In genomic region chr14:98186140-98186539, GRCh38 we compare ENCODE assay signal across 26 cellular contexts.
DNase-seq lines count a peak whose midpoint lies in the region; ATAC-seq, FAIRE-seq and TF ChIP-seq lines count a peak whose summit lies in the region.
"Had no signal": no experiment of that assay in that cellular context is flagged by ENCODE, and none has a peak within 500 bp of the region (broad histone marks: within the 10 kb centered on the region; RNA-seq: fewer than 3 reads in every experiment).

No MANE protein-coding gene starts in this region.

- CTCF ChIA-PET in MCF 10A (lab: Yijun Ruan, JAX) (interaction anchor here (0.6 to 1.1 kb wide), 3 partner anchors 29 to 192 kb away, joined by 3 to 4 read pairs (median 3); no protein-coding TSS in a partner anchor), GM12878 (lab: Yijun Ruan, JAX) (interaction anchor here (1.2 to 18.6 kb wide), 5 partner anchors 9 to 46 kb away, joined by 4 to 158 read pairs (median 4); no protein-coding TSS in a partner anchor)

- no peak for FAIRE-seq in GM12878 (lab: Jason Lieb, UNC)
- FAIRE-seq: TTC549 had no signal

- H3K4me3 ChIP-seq in breast epithelium = no peak overlapping the region
- no peak overlapping the region for H3K4me3 ChIP-seq in GM12878
- H3K4me3 ChIP-seq in thymus (ENCODE audit: low read length) = no peak overlapping the region
- H3K4me3 ChIP-seq: heart right ventricle, left lung, MG63, prostate gland, stomach had no signal

- TF ChIP-seq POLR2A in breast epithelium (IDR thresholded peaks at IDR 0.05) (no peak), GM12878 (IDR thresholded peaks at IDR 0.05; ENCODE audit: low read depth, low read length) (no peak)

- no peaks in the 10 kb centered on the region for H3K36me3 Mint-ChIP-seq in MCF 10A (ENCODE audit: insufficient read depth, unreplicated experiment)
- H3K36me3 Mint-ChIP-seq in T-helper 2 cell treated with Interferon-gamma antibody and Interleukin-4, amounts not matched to agents 5 μg/mL and 100 μg/mL, for 36 hours (ENCODE audit: low read depth) = peaks cover 8% of the 10 kb centered on the region
- H3K36me3 Mint-ChIP-seq: mesothelial cell of epicardium had no signal

- RAD21 ChIA-PET in GM12878 (lab: Charles Lee; ENCODE audit: unreplicated experiment) = interaction anchor here (1.1 to 14.0 kb wide), 8 partner anchors 13 to 50 kb away, joined by 3 to 309 read pairs (median 9); no protein-coding TSS in a partner anchor

- H3K36me3 ChIP-seq in breast epithelium (no peaks in the 10 kb centered on the region), GM12878 (ENCODE audit: control insufficient read depth in 2 of 2, insufficient read depth in 2 of 2, low read length in 1 of 2) (no peaks in the 10 kb centered on the region), thymus (ENCODE audit: control insufficient read depth, insufficient read depth) (no peaks in the 10 kb centered on the region)
- H3K36me3 ChIP-seq: heart right ventricle, left lung, MG63, prostate gland, stomach had no signal

- TF ChIP-seq CTCF in MCF 10A (IDR thresholded peaks at IDR 0.05; ENCODE audit: unreplicated experiment) (no peak), breast epithelium (IDR thresholded peaks at IDR 0.05) (no peak), GM12878 (IDR thresholded peaks at IDR 0.05 in 2 of 3, conservative IDR thresholded peaks at IDR 0.05 in 1 of 3; ENCODE audit: control insufficient read depth in 2 of 3, extremely low read depth in 1 of 3, insufficient read depth in 1 of 3, low read depth in 3 of 3, low read length in 3 of 3) (no peak)

- POLR2A ChIA-PET in MCF 10A (lab: Yijun Ruan, JAX) (interaction anchor here (0.9 to 1.2 kb wide), 2 partner anchors 60 to 208 kb away, joined by 3 to 4 read pairs; no protein-coding TSS in a partner anchor), GM12878 (lab: Charles Lee) (interaction anchor here (1.1 to 2.3 kb wide), 7 partner anchors 11 to 48 kb away, joined by 3 to 14 read pairs (median 7); no protein-coding TSS in a partner anchor)

- peak overlapping the region; percentile 79 for H3K27ac Mint-ChIP-seq in MCF 10A (ENCODE audit: low read depth, unreplicated experiment)
- H3K27ac Mint-ChIP-seq in T-helper 2 cell treated with Interferon-gamma antibody and Interleukin-4, amounts not matched to agents 5 μg/mL and 100 μg/mL, for 36 hours = peak overlapping the region; percentile 84
- H3K27ac Mint-ChIP-seq: mesothelial cell of epicardium had no signal

- H3K4me2 ChIP-seq in GM12878 (ENCODE audit: control insufficient read depth, insufficient read depth) = no peak overlapping the region

- H3K9ac ChIP-seq in GM12878 (ENCODE audit: control insufficient read depth, insufficient read depth, low read length) = no peak overlapping the region

- H3K27me3 ChIP-seq in breast epithelium (peaks cover 0 to 4% of the 10 kb centered on the region in 2 donors), GM12878 (replicated peaks in 1 of 2; ENCODE audit: control insufficient read depth in 2 of 2, insufficient read depth in 2 of 2, low read length in 1 of 2) (no peaks in the 10 kb centered on the region), thymus (ENCODE audit: control insufficient read depth, insufficient read depth) (no peaks in the 10 kb centered on the region)
- H3K27me3 ChIP-seq: left lung, MG63 had no signal

- H3K79me2 ChIP-seq in GM12878 (ENCODE audit: control insufficient read depth, insufficient read depth, low read length) = no peaks in the 10 kb centered on the region

- DNase-seq in MCF 10A (ENCODE audit: unreplicated experiment) (no peak), breast epithelium (ENCODE audit: low spot score in 2 of 2) (no peak), GM12878 (ENCODE audit: low read depth, low spot score) (no peak), HuH-7 (ENCODE audit: low spot score) (no peak)
- DNase-seq in T-helper 2 cell treated with Interferon-gamma antibody and Interleukin-4, amounts not matched to agents 5 μg/mL and 100 μg/mL, for 36 hours (ENCODE audit: low spot score) = no peak
- DNase-seq: activated CD4-positive, alpha-beta T cell treated with anti-CD3 and anti-CD28 coated beads for 48 hours; activated effector memory CD4-positive, alpha-beta T cell treated with anti-CD3 and anti-CD28 coated beads, Interleukin-2, amount 50 U/mL, for 16 hours; DMS79 treated with DMSO at 0.1 percent for 48 hours; GOT3; heart right ventricle; IMR-90; left lung; MG63; NCI-H1436 treated with DMSO at 0.1 percent for 48 hours; NCI-H2171; NCI-H526 treated with DMSO at 0.1 percent for 48 hours; RPMI8226; stimulated activated CD4-positive, alpha-beta T cell treated with anti-CD3 and anti-CD28 coated beads, Interleukin-1b, Interleukin-23, amount 100 ng/mL, for 48 hours; stomach; trophoblast cell had no signal

- 17% methylated on average over 3 of the region's 3 CpGs for WGBS in GM12878 (ENCODE audit: insufficient coverage, insufficient replicate concordance, low lambda C conversion rate, missing lambda C conversion rate)
- WGBS in thymus = 68% methylated on average over 3 of the region's 3 CpGs

- H3K27ac ChIP-seq in breast epithelium (no peak overlapping the region), GM12878 (ENCODE audit: control insufficient read depth, insufficient read depth) (no peak overlapping the region), thymus (ENCODE audit: low read depth) (peak overlapping the region; percentile 74)
- H3K27ac ChIP-seq: left lung, prostate gland, stomach had no signal

- H3K4me3 Mint-ChIP-seq in MCF 10A (ENCODE audit: unreplicated experiment) = peak overlapping the region; percentile 24
- peak overlapping the region; percentile 71 for H3K4me3 Mint-ChIP-seq in T-helper 2 cell treated with Interferon-gamma antibody and Interleukin-4, amounts not matched to agents 5 μg/mL and 100 μg/mL, for 36 hours
- H3K4me3 Mint-ChIP-seq: mesothelial cell of epicardium, neural crest cell had no signal

- TF ChIP-seq EP300 in GM12878 (IDR thresholded peaks at IDR 0.05; ENCODE audit: borderline replicate concordance in 1 of 2, control insufficient read depth in 1 of 2, low read depth in 2 of 2, low read length in 2 of 2) = no peak

- ATAC-seq in GM12878 (peak; percentile 35; the same call in 2 of the 3 replicates), HG02571 (IDR thresholded peaks at IDR 0.05; ENCODE audit: unreplicated experiment) (no peak)
- ATAC-seq: heart right ventricle, left lung had no signal

- no peak for TF ChIP-seq RAD21 in GM12878 (IDR thresholded peaks at IDR 0.05; ENCODE audit: insufficient read depth, low read depth, low read length)

- H2AFZ ChIP-seq in GM12878 (ENCODE audit: control insufficient read depth, low read depth, low read length) = no peak overlapping the region

- no peaks in the 10 kb centered on the region for H3K27me3 Mint-ChIP-seq in MCF 10A (ENCODE audit: insufficient read depth, unreplicated experiment)
- H3K27me3 Mint-ChIP-seq in T-helper 2 cell treated with Interferon-gamma antibody and Interleukin-4, amounts not matched to agents 5 μg/mL and 100 μg/mL, for 36 hours (ENCODE audit: low read depth) = no peaks in the 10 kb centered on the region

- H3K4me1 ChIP-seq in breast epithelium (no peaks in the 10 kb centered on the region), GM12878 (ENCODE audit: control insufficient read depth, insufficient read depth, low read length) (no peaks in the 10 kb centered on the region), thymus (ENCODE audit: control insufficient read depth, insufficient read depth, low read length) (peaks cover 74% of the 10 kb centered on the region)
- H3K4me1 ChIP-seq: left lung, prostate gland, stomach had no signal

- H4K20me1 ChIP-seq in GM12878 (ENCODE audit: control insufficient read depth, insufficient read depth) = no peaks in the 10 kb centered on the region

- BruUV-seq in MCF 10A (replicated peaks; lab: Mats Ljungman, UMichigan) (no TSS peak), GM12878 (replicated peaks; lab: Mats Ljungman, UMichigan) (no TSS peak)

- in situ Hi-C loops in GM12878 (cut with MboI) = no loop called here

- SMC1A ChIA-PET in GM12878 (lab: Charles Lee; ENCODE audit: uncharacterized antibody, unreplicated experiment) = interaction anchor here (0.6 to 25.6 kb wide), 14 partner anchors 8 to 463 kb away, joined by 3 to 461 read pairs (median 12); no protein-coding TSS in a partner anchor

- intact Hi-C loops in MCF 10A (cut with micrococcal nuclease) (no loop called here), breast epithelium (cut with DNase I; ENCODE audit: low total_unique reads) (no loop called here), GM12878 (cut with micrococcal nuclease; ENCODE audit: unreplicated experiment) (no loop called here)

- no peaks in the 10 kb centered on the region for H3K9me3 Mint-ChIP-seq in MCF 10A (ENCODE audit: unreplicated experiment)
- H3K9me3 Mint-ChIP-seq in T-helper 2 cell treated with Interferon-gamma antibody and Interleukin-4, amounts not matched to agents 5 μg/mL and 100 μg/mL, for 36 hours = no peaks in the 10 kb centered on the region
- H3K9me3 Mint-ChIP-seq: mesothelial cell of epicardium, neural crest cell had no signal

- no peaks in the 10 kb centered on the region for H3K9me3 ChIP-seq in breast epithelium
- H3K9me3 ChIP-seq in GM12878 (replicated peaks; ENCODE audit: control insufficient read depth, insufficient read depth, low read length) = no peaks in the 10 kb centered on the region; the same call in 2 of the 3 replicates
- no peaks in the 10 kb centered on the region for H3K9me3 ChIP-seq in thymus (ENCODE audit: control insufficient read depth)
- H3K9me3 ChIP-seq: left lung, MG63, prostate gland, stomach had no signal

- H3K4me1 Mint-ChIP-seq in MCF 10A (ENCODE audit: insufficient read depth, unreplicated experiment) = peaks cover 27% of the 10 kb centered on the region
- H3K4me1 Mint-ChIP-seq in T-helper 2 cell treated with Interferon-gamma antibody and Interleukin-4, amounts not matched to agents 5 μg/mL and 100 μg/mL, for 36 hours (ENCODE audit: low read depth) = peaks cover 95% of the 10 kb centered on the region
- H3K4me1 Mint-ChIP-seq: neural crest cell had no signal

TF ChIP-seq in GM12878, 131 proteins besides CTCF, POLR2A, EP300 and RAD21:
- TF ChIP-seq, protein P1, sequence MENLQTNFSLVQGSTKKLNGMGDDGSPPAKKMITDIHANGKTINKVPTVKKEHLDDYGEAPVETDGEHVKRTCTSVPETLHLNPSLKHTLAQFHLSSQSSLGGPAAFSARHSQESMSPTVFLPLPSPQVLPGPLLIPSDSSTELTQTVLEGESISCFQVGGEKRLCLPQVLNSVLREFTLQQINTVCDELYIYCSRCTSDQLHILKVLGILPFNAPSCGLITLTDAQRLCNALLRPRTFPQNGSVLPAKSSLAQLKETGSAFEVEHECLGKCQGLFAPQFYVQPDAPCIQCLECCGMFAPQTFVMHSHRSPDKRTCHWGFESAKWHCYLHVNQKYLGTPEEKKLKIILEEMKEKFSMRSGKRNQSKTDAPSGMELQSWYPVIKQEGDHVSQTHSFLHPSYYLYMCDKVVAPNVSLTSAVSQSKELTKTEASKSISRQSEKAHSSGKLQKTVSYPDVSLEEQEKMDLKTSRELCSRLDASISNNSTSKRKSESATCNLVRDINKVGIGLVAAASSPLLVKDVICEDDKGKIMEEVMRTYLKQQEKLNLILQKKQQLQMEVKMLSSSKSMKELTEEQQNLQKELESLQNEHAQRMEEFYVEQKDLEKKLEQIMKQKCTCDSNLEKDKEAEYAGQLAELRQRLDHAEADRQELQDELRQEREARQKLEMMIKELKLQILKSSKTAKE (IDR thresholded peaks at IDR 0.05; ENCODE audit: low read depth, poor library complexity, severe bottlenecking) = no peak
- peak; percentile 25; the same call in 1 of the 2 replicates for TF ChIP-seq RUNX3 (IDR thresholded peaks at IDR 0.05; ENCODE audit: low read length)
